Comparison of ENCODE assay signal across 19 cellular contexts in the genomic region with DNA sequence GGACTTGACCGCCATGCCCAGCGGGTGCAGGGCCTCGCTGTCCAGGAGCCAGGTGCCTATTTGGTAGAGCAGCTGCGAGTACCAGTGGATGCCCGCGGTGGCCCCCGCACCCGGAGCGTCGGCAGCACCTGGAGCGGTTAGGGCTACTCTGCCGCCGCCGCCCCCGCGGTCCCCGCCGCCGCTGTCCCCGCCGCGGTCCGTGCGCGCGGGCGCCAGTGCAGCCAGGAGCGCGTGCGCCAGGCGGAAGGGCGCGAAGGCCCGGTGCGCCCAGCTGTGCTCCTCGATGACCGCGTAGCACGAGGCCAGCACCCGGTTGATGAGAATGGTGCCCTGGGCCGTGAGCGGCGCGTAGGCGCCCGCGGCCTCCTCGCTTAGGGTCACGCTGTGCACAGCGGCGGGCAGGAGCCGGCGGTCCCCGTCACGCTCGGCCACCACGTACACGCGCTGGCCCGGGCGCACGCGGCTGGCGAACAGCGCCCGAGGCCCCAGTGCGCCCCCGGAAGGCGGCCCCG. TPM values are rescaled to one million over a fixed set of nuclear protein-coding genes. Genes with fewer than 3 reads are reported as not detected.
A peak's percentile ranks its signal among the peaks of the same experiment; 100 is the strongest.
DNase-seq lines count a peak whose midpoint lies in the region; TF ChIP-seq lines count a peak whose summit lies in the region.
"Had no signal": no experiment of that assay in that cellular context is flagged by ENCODE, and none has a peak within 500 bp of the region (broad histone marks: within the 10 kb centered on the region; RNA-seq: fewer than 3 reads in every experiment).

No MANE protein-coding gene starts in this region.

- H2BK15ac ChIP-seq in mesendoderm (replicated peaks; ENCODE audit: low read depth) = no peak overlapping the region

- no peaks in the 10 kb centered on the region for H3K79me1 ChIP-seq in mesendoderm (ENCODE audit: low read length)

- H3K9ac ChIP-seq in mesendoderm (ENCODE audit: low read length) = no peak overlapping the region

- TF ChIP-seq EP300 in suprapubic skin (IDR thresholded peaks at IDR 0.05) = no peak

- H3K4me1 ChIP-seq in cardiac muscle cell (ENCODE audit: low read depth) (no peaks in the 10 kb centered on the region), right atrium auricular region (peaks cover 0 to 42% of the 10 kb centered on the region in 2 donors), mesendoderm (ENCODE audit: control insufficient read depth, low read depth, low read length) (peaks cover 8% of the 10 kb centered on the region), suprapubic skin (peaks cover 49% of the 10 kb centered on the region), tibial artery (peaks cover 0 to 44% (median 39%) of the 10 kb centered on the region in 4 donors)

- no peaks in the 10 kb centered on the region for H3K9me3 ChIP-seq in cardiac muscle cell (ENCODE audit: low read depth)
- no peaks in the 10 kb centered on the region for H3K9me3 ChIP-seq in right atrium auricular region
- H3K9me3 ChIP-seq in suprapubic skin = no peaks in the 10 kb centered on the region
- no peaks in the 10 kb centered on the region for H3K9me3 ChIP-seq in tibial artery
- H3K9me3 ChIP-seq: heart left ventricle had no signal

- H2AK5ac ChIP-seq in mesendoderm (ENCODE audit: low read length) = no peak overlapping the region

- H2BK120ac ChIP-seq in mesendoderm (ENCODE audit: low read depth, low read length) = no peak overlapping the region

- H3K27ac ChIP-seq in cardiac muscle cell (no peak overlapping the region), right atrium auricular region (no peak overlapping the region), coronary artery (no peak overlapping the region), mesendoderm (ENCODE audit: low read depth, low read length) (no peak overlapping the region), suprapubic skin (no peak overlapping the region), tibial artery (no peak overlapping the region)
- H3K27ac ChIP-seq: heart left ventricle, PC-9 had no signal

- intact Hi-C loops in tibial artery (cut with DNase I; ENCODE audit: low total_unique reads) = loop anchor here (10.0 kb wide), 1 partner anchor 1012 kb away; no protein-coding TSS in a partner anchor

- peaks cover 32% of the 10 kb centered on the region for H3K27me3 Mint-ChIP-seq in endothelial cell (ENCODE audit: unreplicated experiment)

- no peak overlapping the region for H4K8ac ChIP-seq in mesendoderm (ENCODE audit: low read depth, low read length)

- no peak for TF ChIP-seq POLR2A in suprapubic skin (IDR thresholded peaks at IDR 0.05)

- H2BK5ac ChIP-seq in mesendoderm (ENCODE audit: low read length) = no peak overlapping the region

- no peak overlapping the region for H3K56ac ChIP-seq in mesendoderm (ENCODE audit: low read length)

- peaks cover 100% of the 10 kb centered on the region for H3K27me3 ChIP-seq in cardiac muscle cell
- peaks cover 13 to 26% of the 10 kb centered on the region in 2 donors for H3K27me3 ChIP-seq in right atrium auricular region
- peaks cover 19% of the 10 kb centered on the region for H3K27me3 ChIP-seq in mesendoderm (ENCODE audit: insufficient read depth, low read length, poor library complexity)
- H3K27me3 ChIP-seq in suprapubic skin = peaks cover 92% of the 10 kb centered on the region
- H3K27me3 ChIP-seq in tibial artery = peaks cover 0 to 94% of the 10 kb centered on the region in 2 donors

- H3K79me2 ChIP-seq in mesendoderm (ENCODE audit: control insufficient read depth, insufficient read depth, low read length) = no peaks in the 10 kb centered on the region

- TF ChIP-seq CTCF in cardiac muscle cell (IDR thresholded peaks at IDR 0.05; ENCODE audit: low read depth, low read length) = no peak
- TF ChIP-seq CTCF in right atrium auricular region (IDR thresholded peaks at IDR 0.05) = no peak
- no peak for TF ChIP-seq CTCF in coronary artery (IDR thresholded peaks at IDR 0.05)
- no peak for TF ChIP-seq CTCF in suprapubic skin (IDR thresholded peaks at IDR 0.05)
- no peak for TF ChIP-seq CTCF in endothelial cell (IDR thresholded peaks at IDR 0.05; ENCODE audit: unreplicated experiment)
- no peak for TF ChIP-seq CTCF in tibial artery (IDR thresholded peaks at IDR 0.05)

- H3K36me3 Mint-ChIP-seq in endothelial cell (ENCODE audit: low read depth, unreplicated experiment) = no peaks in the 10 kb centered on the region
- H3K36me3 Mint-ChIP-seq: activated naive CD4-positive, alpha-beta T cell treated with anti-CD3 and anti-CD28 coated beads, Interleukin-2, amount 50 U/mL, for 24 hours; brain; CD8-positive, alpha-beta memory T cell had no signal

- H3K23ac ChIP-seq in mesendoderm (ENCODE audit: low read length) = no peak overlapping the region

- H4K5ac ChIP-seq in mesendoderm (ENCODE audit: low read length) = no peak overlapping the region

- H3K4me2 ChIP-seq in mesendoderm (ENCODE audit: low read length) = no peak overlapping the region
- H3K4me2 ChIP-seq: PC-9 had no signal

- H3K4ac ChIP-seq in mesendoderm (ENCODE audit: low read depth, low read length) = no peak overlapping the region

- H3K27ac Mint-ChIP-seq in endothelial cell (ENCODE audit: unreplicated experiment) = no peak overlapping the region
- H3K27ac Mint-ChIP-seq: activated naive CD4-positive, alpha-beta T cell treated with anti-CD3 and anti-CD28 coated beads, Interleukin-2, amount 50 U/mL, for 24 hours; brain; CD8-positive, alpha-beta memory T cell; stimulated activated naive CD8-positive, alpha-beta T cell treated with anti-CD3 and anti-CD28 coated beads, Interleukin-15, Interleukin-2, amounts not matched to agents 100 ng/mL and 50 ng/mL, for 24 hours had no signal

- DNase-seq in cardiac muscle cell (ENCODE audit: low read depth in 1 of 2, low spot score in 1 of 2) = no peak
- no peak for DNase-seq in right atrium auricular region (ENCODE audit: low spot score)
- no peak for DNase-seq in coronary artery (ENCODE audit: low spot score)
- no peak for DNase-seq in mesendoderm
- DNase-seq in suprapubic skin (ENCODE audit: low spot score in 2 of 2) = no peak
- DNase-seq in endothelial cell (ENCODE audit: low spot score) = no peak
- DNase-seq in tibial artery = no peak
- DNase-seq in NCI-H526 (lab: John Stamatoyannopoulos, UW) = no peak
- DNase-seq: activated CD4-positive, alpha-beta T cell treated with anti-CD3 and anti-CD28 coated beads for 4 hours; dermis blood vessel endothelial cell; DND-41; NCI-H748 treated with DMSO at 0.1 percent for 48 hours; PC-9 had no signal

- H3K36me3 ChIP-seq in cardiac muscle cell (no peaks in the 10 kb centered on the region), right atrium auricular region (no peaks in the 10 kb centered on the region), mesendoderm (ENCODE audit: control insufficient read depth, insufficient read depth, low read length) (no peaks in the 10 kb centered on the region), suprapubic skin (no peaks in the 10 kb centered on the region), tibial artery (no peaks in the 10 kb centered on the region)
- H3K36me3 ChIP-seq: heart left ventricle had no signal

- H3K18ac ChIP-seq in mesendoderm (ENCODE audit: low read length) = peak overlapping the region; percentile 2

- H3K4me3 ChIP-seq in cardiac muscle cell (peak overlapping the region; percentile 26), right atrium auricular region (peak overlapping the region in 1 of 2 donors; percentile 42), coronary artery (peak overlapping the region; percentile 55), mesendoderm (ENCODE audit: low read length) (no peak overlapping the region), suprapubic skin (peak overlapping the region; percentile 38), tibial artery (peak overlapping the region in 1 of 2 donors; percentile 43)
- H3K4me3 ChIP-seq: PC-9 had no signal

- peaks cover 22% of the 10 kb centered on the region for H3K4me1 Mint-ChIP-seq in endothelial cell (ENCODE audit: unreplicated experiment)

- no peak overlapping the region for H3K4me3 Mint-ChIP-seq in endothelial cell (ENCODE audit: unreplicated experiment)

- WGBS in mesendoderm (ENCODE audit: extremely low coverage, insufficient coverage, low lambda C conversion rate) = no CpG with 5 or more reads among the region's 70 CpGs
- 7% methylated on average over 27 of the region's 70 CpGs for WGBS in suprapubic skin

- no peaks in the 10 kb centered on the region for H3K9me3 Mint-ChIP-seq in endothelial cell (ENCODE audit: unreplicated experiment)
- H3K9me3 Mint-ChIP-seq: activated naive CD4-positive, alpha-beta T cell treated with anti-CD3 and anti-CD28 coated beads, Interleukin-2, amount 50 U/mL, for 24 hours; stimulated activated naive CD8-positive, alpha-beta T cell treated with anti-CD3 and anti-CD28 coated beads, Interleukin-15, Interleukin-2, amounts not matched to agents 100 ng/mL and 50 ng/mL, for 24 hours had no signal

RNA-seq across cellular contexts. Expression of a gene that starts 9.3 kb away (rescaled TPM):
- total RNA-seq in cardiac muscle cell (not detected in 2 replicates), right atrium auricular region (not detected), suprapubic skin (under 1 TPM in 2 of 4 donors, not detected in 2; 0.21 to 0.68 TPM), endothelial cell (ENCODE audit: unreplicated experiment) (0.26 TPM)
- polyA plus RNA-seq in cardiac muscle cell = not detected in 2 replicates
- polyA plus RNA-seq in mesendoderm (2013, experiment 1 of 2) = 0.32 TPM
- polyA plus RNA-seq in mesendoderm (2013, experiment 2 of 2) = 0.28 TPM
- total RNA-seq: CD8-positive, alpha-beta memory T cell; dermis blood vessel endothelial cell; heart left ventricle; PC-9 had no signal
- polyA plus RNA-seq: CD8-positive, alpha-beta memory T cell; fibroblast of lung; heart left ventricle had no signal
